ENCODE assay signal across 9 cellular contexts in the genomic region with DNA sequence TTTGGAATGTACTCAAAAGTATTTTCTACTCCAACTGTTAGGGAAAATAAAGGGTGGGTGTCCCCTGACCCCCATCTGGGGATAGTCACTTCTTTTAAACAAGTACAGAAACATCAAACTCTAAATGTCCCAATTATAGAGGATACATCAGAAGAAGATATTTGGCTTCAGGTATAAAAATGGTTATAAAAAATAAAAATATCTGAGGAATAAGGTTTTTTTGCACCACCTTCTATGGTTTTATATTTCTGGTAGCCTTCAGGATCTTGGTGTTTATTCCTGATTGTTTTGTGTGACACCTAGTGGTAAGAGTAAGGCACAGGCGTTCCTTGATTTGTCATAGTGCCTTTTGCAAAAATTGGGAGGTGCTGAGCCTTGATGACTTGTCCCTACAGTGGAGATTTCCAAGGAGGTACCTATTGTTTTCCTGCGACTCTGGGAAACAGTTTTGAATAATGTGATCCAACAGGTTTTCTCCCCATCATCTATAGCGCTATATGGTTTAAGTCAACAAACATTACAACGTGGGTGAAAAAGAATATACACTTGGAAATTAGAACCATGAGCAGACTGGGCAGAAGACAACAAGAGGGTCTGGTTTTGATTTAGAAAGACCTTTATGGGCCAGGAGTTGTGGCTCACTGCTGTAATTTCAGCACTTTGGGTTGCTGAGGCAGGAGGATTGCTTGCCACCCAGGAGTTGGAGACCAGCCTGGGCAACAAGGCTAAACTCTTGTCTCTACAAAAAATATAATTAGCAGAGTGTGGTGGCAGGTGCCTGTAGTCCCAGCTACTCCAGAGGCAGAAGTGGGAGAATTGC. TPM values are rescaled to one million over a fixed set of nuclear protein-coding genes. Genes with fewer than 3 reads are reported as not detected.
DNase-seq lines count a peak whose midpoint lies in the region; ATAC-seq, FAIRE-seq and TF ChIP-seq lines count a peak whose summit lies in the region.
"Had no signal": no experiment of that assay in that cellular context is flagged by ENCODE, and none has a peak within 500 bp of the region (broad histone marks: within the 10 kb centered on the region; RNA-seq: fewer than 3 reads in every experiment).

No MANE protein-coding gene starts in this region.

- H3K79me2 ChIP-seq in endothelial cell of umbilical vein (ENCODE audit: control insufficient read depth, insufficient read depth, low read length) (peaks cover 19% of the 10 kb centered on the region), neural cell (replicated peaks; ENCODE audit: insufficient read depth, low read length) (peaks cover 11% of the 10 kb centered on the region)

- H3K36me3 ChIP-seq in endothelial cell of umbilical vein (ENCODE audit: control insufficient read depth in 2 of 2, extremely low read depth in 1 of 2, insufficient read depth in 2 of 2, low read length in 2 of 2): peaks cover 5 to 14% of the 10 kb centered on the region in 2 experiments
- H3K36me3 ChIP-seq in neural cell (ENCODE audit: insufficient read depth, low read length): no peaks in the 10 kb centered on the region

- H3K9me3 ChIP-seq in endothelial cell of umbilical vein (replicated peaks; ENCODE audit: control insufficient read depth, insufficient read depth, low read length) (no peaks in the 10 kb centered on the region), neural cell (ENCODE audit: low read length) (no peaks in the 10 kb centered on the region)

- intact Hi-C loops in activated CD4-positive, alpha-beta memory T cell treated with anti-CD3 and anti-CD28 coated beads for 36 hours (cut with micrococcal nuclease): loop anchor here (1.0 to 10.0 kb wide), 5 partner anchors 16 to 872 kb away; partner anchors contain the start of gene EAPP
- intact Hi-C loops in endothelial cell of umbilical vein (cut with micrococcal nuclease): loop anchor here (1.0 kb wide), 4 partner anchors 146 to 267 kb away; no protein-coding TSS in a partner anchor

- TF ChIP-seq CTCF in RWPE1 (conservative IDR thresholded peaks at IDR 0.05; ENCODE audit: low read depth): peak; percentile 90
- peak; percentile 70 to 72 for TF ChIP-seq CTCF in endothelial cell of umbilical vein (IDR thresholded peaks at IDR 0.05; ENCODE audit: extremely low read depth in 1 of 2, insufficient read depth in 1 of 2, low read depth in 1 of 2, low read length in 2 of 2)
- peak; percentile 81 for TF ChIP-seq CTCF in neural cell (IDR thresholded peaks at IDR 0.05; ENCODE audit: poor library complexity, severe bottlenecking)

- no peak for TF ChIP-seq EP300 in neural cell (conservative IDR thresholded peaks at IDR 0.05; ENCODE audit: poor library complexity, severe bottlenecking)

- TF ChIP-seq POLR2A in endothelial cell of umbilical vein (IDR thresholded peaks at IDR 0.05; ENCODE audit: low read depth, low read length): no peak

- no peaks in the 10 kb centered on the region for H4K20me1 ChIP-seq in endothelial cell of umbilical vein (replicated peaks; ENCODE audit: control insufficient read depth, extremely low read depth, insufficient read depth, low read length)
- H4K20me1 ChIP-seq in neural cell (ENCODE audit: insufficient read depth): no peaks in the 10 kb centered on the region

- BruUV-seq in endothelial cell of umbilical vein (replicated peaks; lab: Mats Ljungman, UMichigan): no TSS peak

- DNase-seq in activated CD4-positive, alpha-beta memory T cell treated with anti-CD3 and anti-CD28 coated beads for 36 hours: no peak
- no peak for DNase-seq in activated CD4-positive, alpha-beta memory T cell treated with anti-CD3 and anti-CD28 coated beads, Interleukin-2, amount 10 ng/mL, durations not matched to agents 7 days and 5 days
- DNase-seq in M059J (ENCODE audit: low read depth): peak; percentile 77
- peak; percentile 68 for DNase-seq in RWPE1 (ENCODE audit: low spot score)
- DNase-seq in endothelial cell of umbilical vein (ENCODE audit: low read depth, low spot score): peak; percentile 64
- no peak for DNase-seq in UCSD-AML1 (lab: John Stamatoyannopoulos, UW; ENCODE audit: unreplicated experiment)

- H3K27me3 ChIP-seq in endothelial cell of umbilical vein (ENCODE audit: control insufficient read depth in 2 of 2, insufficient read depth in 2 of 2, low read length in 2 of 2) (no peaks in the 10 kb centered on the region), neural cell (ENCODE audit: insufficient read depth, low read depth, low read length) (no peaks in the 10 kb centered on the region)

- H3K4me2 ChIP-seq in endothelial cell of umbilical vein (ENCODE audit: insufficient read depth, low read length) (no peak overlapping the region), neural cell (ENCODE audit: low read length) (no peak overlapping the region)

- H3K27me3 Mint-ChIP-seq in activated CD4-positive, alpha-beta memory T cell treated with anti-CD3 and anti-CD28 coated beads for 36 hours: no peaks in the 10 kb centered on the region
- H3K27me3 Mint-ChIP-seq in activated CD4-positive, alpha-beta memory T cell treated with anti-CD3 and anti-CD28 coated beads, Interleukin-2, amount 10 ng/mL, durations not matched to agents 7 days and 5 days: no peaks in the 10 kb centered on the region
- H3K27me3 Mint-ChIP-seq: central memory CD8-positive, alpha-beta T cell had no signal

- H3K27ac Mint-ChIP-seq in activated CD4-positive, alpha-beta memory T cell treated with anti-CD3 and anti-CD28 coated beads for 36 hours: peak overlapping the region; percentile 98
- H3K27ac Mint-ChIP-seq in activated CD4-positive, alpha-beta memory T cell treated with anti-CD3 and anti-CD28 coated beads, Interleukin-2, amount 10 ng/mL, durations not matched to agents 7 days and 5 days: no peak overlapping the region

- peak; percentile 90 for FAIRE-seq in endothelial cell of umbilical vein (lab: Jason Lieb, UNC)

- dilution Hi-C loops in endothelial cell of umbilical vein (cut with MboI; ENCODE audit: extremely low pct_ligation_motif_present, low sequenced_read_pairs): no loop called here

- H3F3A ChIP-seq in neural cell (ENCODE audit: insufficient read depth, low read length, poor library complexity, severe bottlenecking): no peaks in the 10 kb centered on the region

- H2AFZ ChIP-seq in endothelial cell of umbilical vein (ENCODE audit: low read depth, low read length) (no peak overlapping the region), neural cell (ENCODE audit: low read depth, low read length) (no peak overlapping the region)

- no peaks in the 10 kb centered on the region for H3K9me1 ChIP-seq in endothelial cell of umbilical vein (replicated peaks; ENCODE audit: control insufficient read depth, extremely low read depth, insufficient read depth, low read length)

- H3K9ac ChIP-seq in endothelial cell of umbilical vein (replicated peaks; ENCODE audit: extremely low read depth, insufficient read depth, low read length) (no peak overlapping the region), neural cell (ENCODE audit: low read length) (no peak overlapping the region)

- H3K9me3 Mint-ChIP-seq in activated CD4-positive, alpha-beta memory T cell treated with anti-CD3 and anti-CD28 coated beads for 36 hours: no peaks in the 10 kb centered on the region
- no peaks in the 10 kb centered on the region for H3K9me3 Mint-ChIP-seq in activated CD4-positive, alpha-beta memory T cell treated with anti-CD3 and anti-CD28 coated beads, Interleukin-2, amount 10 ng/mL, durations not matched to agents 7 days and 5 days
- H3K9me3 Mint-ChIP-seq: central memory CD8-positive, alpha-beta T cell had no signal

- H3K4me1 ChIP-seq in endothelial cell of umbilical vein (ENCODE audit: control insufficient read depth, extremely low read depth, insufficient read depth, low read length): peaks cover 28% of the 10 kb centered on the region

- CTCF ChIA-PET in activated CD4-positive, alpha-beta memory T cell treated with anti-CD3 and anti-CD28 coated beads for 36 hours (lab: Charles Lee): interaction anchor here (0.8 to 5.2 kb wide), 9 partner anchors 9 to 288 kb away, joined by 3 to 41 read pairs (median 14); no protein-coding TSS in a partner anchor
- CTCF ChIA-PET in activated CD4-positive, alpha-beta memory T cell treated with anti-CD3 and anti-CD28 coated beads, Interleukin-2, amount 10 ng/mL, durations not matched to agents 7 days and 5 days (lab: Charles Lee): interaction anchor here (1.1 to 5.4 kb wide), 9 partner anchors 9 to 737 kb away, joined by 3 to 50 read pairs (median 6); partner anchors contain the start of gene PSMA6
- CTCF ChIA-PET in RWPE1 (lab: Yijun Ruan, JAX) (interaction anchor here (0.6 to 1.0 kb wide), 4 partner anchors 16 to 271 kb away, joined by 3 to 4 read pairs (median 3); no protein-coding TSS in a partner anchor), endothelial cell of umbilical vein (lab: Charles Lee) (interaction anchor here (1.0 to 3.9 kb wide), 6 partner anchors 145 to 267 kb away, joined by 7 to 48 read pairs (median 24); no protein-coding TSS in a partner anchor)

- ATAC-seq in HG02763 (IDR thresholded peaks at IDR 0.05; ENCODE audit: unreplicated experiment): no peak

- POLR2A ChIA-PET in activated CD4-positive, alpha-beta memory T cell treated with anti-CD3 and anti-CD28 coated beads for 36 hours (lab: Charles Lee): no interaction called here
- POLR2A ChIA-PET in activated CD4-positive, alpha-beta memory T cell treated with anti-CD3 and anti-CD28 coated beads, Interleukin-2, amount 10 ng/mL, durations not matched to agents 7 days and 5 days (lab: Charles Lee): interaction anchor here (1.0 to 6.4 kb wide), 5 partner anchors 10 to 180 kb away, joined by 3 to 174 read pairs (median 28); no protein-coding TSS in a partner anchor
- POLR2A ChIA-PET in RWPE1 (lab: Yijun Ruan, JAX; ENCODE audit: low non-redundant PET): no interaction called here
- POLR2A ChIA-PET in endothelial cell of umbilical vein (lab: Charles Lee): no interaction called here

- H3K27ac ChIP-seq in RWPE1: no peak overlapping the region
- H3K27ac ChIP-seq in endothelial cell of umbilical vein (ENCODE audit: insufficient read depth, low read depth, low read length): no peak overlapping the region
- no peak overlapping the region for H3K27ac ChIP-seq in neural cell (ENCODE audit: low read length)

- peaks cover 25% of the 10 kb centered on the region for H3K4me1 Mint-ChIP-seq in activated CD4-positive, alpha-beta memory T cell treated with anti-CD3 and anti-CD28 coated beads for 36 hours (ENCODE audit: low read depth)
- H3K4me1 Mint-ChIP-seq in activated CD4-positive, alpha-beta memory T cell treated with anti-CD3 and anti-CD28 coated beads, Interleukin-2, amount 10 ng/mL, durations not matched to agents 7 days and 5 days: peaks cover 38% of the 10 kb centered on the region

- H3K9me2 ChIP-seq in neural cell (ENCODE audit: insufficient read depth, low read length): no peaks in the 10 kb centered on the region

- H3K36me3 Mint-ChIP-seq in activated CD4-positive, alpha-beta memory T cell treated with anti-CD3 and anti-CD28 coated beads for 36 hours: peaks cover 22% of the 10 kb centered on the region
- peaks cover 20% of the 10 kb centered on the region for H3K36me3 Mint-ChIP-seq in activated CD4-positive, alpha-beta memory T cell treated with anti-CD3 and anti-CD28 coated beads, Interleukin-2, amount 10 ng/mL, durations not matched to agents 7 days and 5 days (ENCODE audit: low read depth)

- TF ChIP-seq RAD21 in neural cell (conservative IDR thresholded peaks at IDR 0.05): peak; percentile 72

- no peak overlapping the region for H3K4me3 Mint-ChIP-seq in activated CD4-positive, alpha-beta memory T cell treated with anti-CD3 and anti-CD28 coated beads for 36 hours
- H3K4me3 Mint-ChIP-seq in activated CD4-positive, alpha-beta memory T cell treated with anti-CD3 and anti-CD28 coated beads, Interleukin-2, amount 10 ng/mL, durations not matched to agents 7 days and 5 days: no peak overlapping the region

- no peak overlapping the region for H3K4me3 ChIP-seq in endothelial cell of umbilical vein (replicated peaks in 1 of 3; ENCODE audit: insufficient read depth in 1 of 3, low read depth in 1 of 3, low read length in 3 of 3)
- no peak overlapping the region for H3K4me3 ChIP-seq in neural cell (ENCODE audit: low read length)

RNA-seq across cellular contexts. Expression of gene NFKBIA, which starts 2.5 kb away (rescaled TPM):
- total RNA-seq in activated CD4-positive, alpha-beta memory T cell treated with anti-CD3 and anti-CD28 coated beads for 36 hours: 100 to 1,000 TPM; 390 to 393 TPM
- total RNA-seq in activated CD4-positive, alpha-beta memory T cell treated with anti-CD3 and anti-CD28 coated beads, Interleukin-2, amount 10 ng/mL, durations not matched to agents 7 days and 5 days: 100 to 1,000 TPM; 102 to 109 TPM
- total RNA-seq in M059J (2014; rRNA removed; shearing (Covaris generic)): 102 and 103 TPM in 2 replicates
- 52.5 and 55.7 TPM in 2 replicates for total RNA-seq in endothelial cell of umbilical vein
- 80.3 and 82.8 TPM in 2 replicates for polyA plus RNA-seq in endothelial cell of umbilical vein
- 59.3 and 76.4 TPM in 2 replicates for polyA plus RNA-seq in endothelial cell of umbilical vein (2011; cell fraction: cytosol; rRNA removed)
- 246 and 311 TPM in 2 replicates for polyA plus RNA-seq in endothelial cell of umbilical vein (2011; cell fraction: nucleus; rRNA removed)
- 41.8 and 54.3 TPM in 2 replicates for polyA plus RNA-seq in endothelial cell of umbilical vein (2012)
- 118 and 161 TPM in 2 replicates for polyA minus RNA-seq in endothelial cell of umbilical vein
- 147 TPM for polyA minus RNA-seq in endothelial cell of umbilical vein (2011; cell fraction: cytosol; rRNA and poly(A)+ RNA removed)
- 215 and 321 TPM in 2 replicates for polyA minus RNA-seq in endothelial cell of umbilical vein (2011; cell fraction: nucleus; rRNA and poly(A)+ RNA removed)
- 38.4 and 48.8 TPM in 2 replicates for polyA plus RNA-seq in neural cell
- polyA minus RNA-seq in neural cell: 59.2 and 72.8 TPM in 2 replicates

Comparison
In these comparisons a context has a peak if more than half of its experiments do, and no peak if none do; other contexts are left out.
1. DNase-seq: peak in M059J (single experiment), RWPE1 (single experiment) and endothelial cell of umbilical vein (single experiment); none in activated CD4-positive, alpha-beta memory T cell treated with anti-CD3 and anti-CD28 coated beads for 36 hours (single experiment), activated CD4-positive, alpha-beta memory T cell treated with anti-CD3 and anti-CD28 coated beads, Interleukin-2, amount 10 ng/mL, durations not matched to agents 7 days and 5 days (single experiment) and UCSD-AML1 (single experiment).
2. Peak in every context shown above with its lines, with median percentiles within 50 percentile points of each other: CTCF ChIP-seq.